13 cellular contexts compared by ENCODE assay signal in genomic region chr6:52522655-52523054, GRCh38. TPM values are rescaled to one million over a fixed set of nuclear protein-coding genes. Genes with fewer than 3 reads are reported as not detected.
DNase-seq lines count a peak whose midpoint lies in the region; ATAC-seq and TF ChIP-seq lines count a peak whose summit lies in the region.
"Had no signal": no experiment of that assay in that cellular context is flagged by ENCODE, and none has a peak within 500 bp of the region (broad histone marks: within the 10 kb centered on the region; RNA-seq: fewer than 3 reads in every experiment).

No MANE protein-coding gene starts in this region.

- no peaks in the 10 kb centered on the region for H3K27me3 ChIP-seq in lower lobe of right lung (ENCODE audit: low read depth)

- peak overlapping the region; percentile 4 for H3K4me3 ChIP-seq in coronary artery
- no peak overlapping the region for H3K4me3 ChIP-seq in lower lobe of right lung

- H3K27ac ChIP-seq in coronary artery (peak overlapping the region; percentile 70 to 84), lower lobe of right lung (peak overlapping the region; percentile 12)

- no peaks in the 10 kb centered on the region for H3K9me3 ChIP-seq in lower lobe of right lung

- H3K36me3 Mint-ChIP-seq in type B pancreatic cell: peaks cover 11% of the 10 kb centered on the region

- H3K27me3 Mint-ChIP-seq in type B pancreatic cell: no peaks in the 10 kb centered on the region
- H3K27me3 Mint-ChIP-seq: IgD-negative memory B cell had no signal

- H3K36me3 ChIP-seq in lower lobe of right lung: no peaks in the 10 kb centered on the region

- peaks cover 29% of the 10 kb centered on the region for H3K4me1 Mint-ChIP-seq in type B pancreatic cell (ENCODE audit: unreplicated experiment)

- TF ChIP-seq CTCF in coronary artery (IDR thresholded peaks at IDR 0.05) (no peak), lower lobe of right lung (IDR thresholded peaks at IDR 0.05) (no peak), type B pancreatic cell (conservative IDR thresholded peaks at IDR 0.05) (no peak)

- DNase-seq in M059J (ENCODE audit: low read depth) (peak; percentile 83), coronary artery (ENCODE audit: low spot score) (no peak), lower lobe of right lung (no peak), type B pancreatic cell (ENCODE audit: extremely low spot score, unreplicated experiment) (no peak), midbrain (lab: John Stamatoyannopoulos, UW) (no peak), C1 segment of cervical spinal cord (lab: John Stamatoyannopoulos, UW) (no peak)
- DNase-seq: activated CD4-positive, CD25-positive, alpha-beta regulatory T cell; cerebellar nuclear complex; NCI-H2081 treated with DMSO at 0.1 percent for 48 hours; stimulated activated naive CD8-positive, alpha-beta T cell treated with anti-CD3 and anti-CD28 coated beads, Interleukin-15, Interleukin-2, amounts not matched to agents 100 U/mL and 50 U/mL, for 24 hours had no signal

- ATAC-seq in lower lobe of right lung (peak in 1 of 2 donors; percentile 28), GM21526 (IDR thresholded peaks at IDR 0.05; ENCODE audit: low FRiP score, unreplicated experiment) (no peak)
- ATAC-seq: stimulated activated naive CD8-positive, alpha-beta T cell treated with anti-CD3 and anti-CD28 coated beads, Interleukin-15, Interleukin-2, amounts not matched to agents 100 U/mL and 50 U/mL, for 24 hours had no signal

- no peak overlapping the region for H3K4me3 Mint-ChIP-seq in type B pancreatic cell
- H3K4me3 Mint-ChIP-seq: activated T-helper 1 cell treated with anti-CD3 and anti-CD28 coated beads, Interleukin-12 subunit alpha, Interleukin-12 subunit beta, Interleukin-2, Interleukin-4 antibody, amounts not matched to agents 30 ng/mL and 10 ng/mL and 1 ng/mL, durations not matched to agents 14 hours and 24 hours and 36 hours had no signal

- intact Hi-C loops in lower lobe of right lung (cut with DNase I): no loop called here

- H3K27ac Mint-ChIP-seq in type B pancreatic cell: peak overlapping the region; percentile 15
- H3K27ac Mint-ChIP-seq: activated T-helper 1 cell treated with anti-CD3 and anti-CD28 coated beads, Interleukin-12 subunit alpha, Interleukin-12 subunit beta, Interleukin-2, Interleukin-4 antibody, amounts not matched to agents 30 ng/mL and 10 ng/mL and 1 ng/mL, durations not matched to agents 14 hours and 24 hours and 36 hours had no signal

- H3K4me1 ChIP-seq in lower lobe of right lung: peaks cover 34% of the 10 kb centered on the region

- H3K9me3 Mint-ChIP-seq in type B pancreatic cell: no peaks in the 10 kb centered on the region
- H3K9me3 Mint-ChIP-seq: activated T-helper 1 cell treated with anti-CD3 and anti-CD28 coated beads, Interleukin-12 subunit alpha, Interleukin-12 subunit beta, Interleukin-2, Interleukin-4 antibody, amounts not matched to agents 30 ng/mL and 10 ng/mL and 1 ng/mL, durations not matched to agents 14 hours and 24 hours and 36 hours; IgD-negative memory B cell had no signal

RNA-seq across cellular contexts. Expression of gene TRAM2, which starts 54.2 kb away (rescaled TPM):
- total RNA-seq in M059J (2014; rRNA removed; shearing (Covaris generic)): 116 and 176 TPM in 2 replicates
- total RNA-seq in lower lobe of right lung (21.9 TPM), type B pancreatic cell (ENCODE audit: low replicate concordance) (17.3 and 23.0 TPM in 2 replicates)
